ENCODE assay signal across 13 cellular contexts in genomic region chr10:35470535-35470934, GRCh38.
DNase-seq lines count a peak whose midpoint lies in the region; ATAC-seq and TF ChIP-seq lines count a peak whose summit lies in the region.
"Had no signal": no experiment of that assay in that cellular context is flagged by ENCODE, and none has a peak within 500 bp of the region (broad histone marks: within the 10 kb centered on the region; RNA-seq: fewer than 3 reads in every experiment).

No MANE protein-coding gene starts in this region.

- no peak overlapping the region for H3K27ac ChIP-seq in iPS-20b (ENCODE audit: low read length)
- H3K27ac ChIP-seq in gastrocnemius medialis: peak overlapping the region in 3 of 4 donors; percentile 13 to 47 (median 25)
- H3K27ac ChIP-seq in ovary: no peak overlapping the region
- H3K27ac ChIP-seq: spleen had no signal

- no peak for TF ChIP-seq EP300 in ovary (IDR thresholded peaks at IDR 0.05)

- in situ Hi-C loops in gastrocnemius medialis (cut with MboI; ENCODE audit: low sequenced_read_pairs in 4 of 4): no loop called here

- no peaks in the 10 kb centered on the region for H3K36me3 ChIP-seq in iPS-20b (ENCODE audit: insufficient read depth, low read depth, low read length)
- no peaks in the 10 kb centered on the region for H3K36me3 ChIP-seq in gastrocnemius medialis
- no peaks in the 10 kb centered on the region for H3K36me3 ChIP-seq in ovary
- H3K36me3 ChIP-seq in mucosa of descending colon (ENCODE audit: low read depth): no peaks in the 10 kb centered on the region

- no peaks in the 10 kb centered on the region for H3K27me3 ChIP-seq in iPS-20b (ENCODE audit: insufficient read depth, low read length)
- H3K27me3 ChIP-seq in gastrocnemius medialis: no peaks in the 10 kb centered on the region
- H3K27me3 ChIP-seq in ovary: no peaks in the 10 kb centered on the region
- H3K27me3 ChIP-seq: spleen had no signal

- intact Hi-C loops in gastrocnemius medialis (cut with DNase I; ENCODE audit: low total_unique reads): no loop called here
- intact Hi-C loops in ovary (cut with DNase I): no loop called here
- intact Hi-C loops in mucosa of descending colon (cut with DNase I, micrococcal nuclease): no loop called here

- H3K4me3 ChIP-seq in iPS-20b (ENCODE audit: low read length) (peak overlapping the region; percentile 17; the same call in 1 of the 2 replicates), gastrocnemius medialis (no peak overlapping the region), ovary (no peak overlapping the region), mucosa of descending colon (no peak overlapping the region)
- H3K4me3 ChIP-seq: spleen had no signal

- DNase-seq in NCI-H2081 (lab: John Stamatoyannopoulos, UW) (peak; percentile 23 to 66), NCI-H2081 treated with DMSO at 0.1 percent for 48 hours (lab: John Stamatoyannopoulos, UW) (no peak), astrocyte of the hippocampus (ENCODE audit: low read depth, low spot score) (peak; percentile 57), gastrocnemius medialis (no peak), ovary (no peak), mucosa of descending colon (no peak)
- DNase-seq: 8988T; activated CD4-positive, alpha-beta T cell treated with anti-CD3 and anti-CD28 coated beads for 36 hours; erythroblast; naive thymus-derived CD4-positive, alpha-beta T cell; spleen had no signal

- H3K9me3 ChIP-seq in iPS-20b (ENCODE audit: insufficient read depth, low read depth, low read length) (no peaks in the 10 kb centered on the region), gastrocnemius medialis (no peaks in the 10 kb centered on the region), ovary (no peaks in the 10 kb centered on the region), mucosa of descending colon (no peaks in the 10 kb centered on the region)
- H3K9me3 ChIP-seq: spleen had no signal

- ATAC-seq in gastrocnemius medialis (peak; percentile 40 to 51), mucosa of descending colon (no peak), HG02678 (IDR thresholded peaks at IDR 0.05; ENCODE audit: unreplicated experiment) (no peak)
- ATAC-seq: activated CD4-positive, alpha-beta T cell treated with anti-CD3 and anti-CD28 coated beads for 36 hours; naive thymus-derived CD4-positive, alpha-beta T cell had no signal

- WGBS in ovary, 3 donors: 21 to 43% (median 42%) methylated on average over 2 of the region's 2 CpGs

- H3K4me1 ChIP-seq in iPS-20b (ENCODE audit: insufficient read depth, low read length) (peaks cover 44% of the 10 kb centered on the region), gastrocnemius medialis (peaks cover 40 to 51% of the 10 kb centered on the region in 2 donors), ovary (ENCODE audit: insufficient read depth) (peaks cover 8% of the 10 kb centered on the region), mucosa of descending colon (ENCODE audit: low read depth) (no peaks in the 10 kb centered on the region)

- TF ChIP-seq POLR2A in gastrocnemius medialis (IDR thresholded peaks at IDR 0.05) (no peak), ovary (IDR thresholded peaks at IDR 0.05) (no peak)

- H3K9ac ChIP-seq in iPS-20b (ENCODE audit: low read depth, low read length): no peak overlapping the region

- TF ChIP-seq CTCF in gastrocnemius medialis (IDR thresholded peaks at IDR 0.05 in 4 of 5, conservative IDR thresholded peaks at IDR 0.05 in 1 of 5) (no peak), ovary (IDR thresholded peaks at IDR 0.05) (no peak), mucosa of descending colon (IDR thresholded peaks at IDR 0.05) (no peak)

Comparison
In these comparisons a context has a peak if more than half of its experiments do, and no peak if none do; other contexts are left out.
1. DNase-seq: peak in NCI-H2081 (2 of 2) and astrocyte of the hippocampus (single experiment); none in NCI-H2081 treated with DMSO at 0.1 percent for 48 hours (single experiment), gastrocnemius medialis (0 of 2), ovary (0 of 5) and mucosa of descending colon (0 of 3).
2. H3K27ac ChIP-seq: peak in gastrocnemius medialis (3 of 4); none in iPS-20b (single experiment) and ovary (0 of 2).
3. ATAC-seq: peak in gastrocnemius medialis (2 of 2); none in mucosa of descending colon (single experiment) and HG02678 (single experiment).